28 cellular contexts compared by ENCODE assay signal in genomic region chr5:56310711-56311204, GRCh38.
DNase-seq lines count a peak whose midpoint lies in the region; ATAC-seq and TF ChIP-seq lines count a peak whose summit lies in the region.
"Had no signal": no experiment of that assay in that cellular context is flagged by ENCODE, and none has a peak within 500 bp of the region (broad histone marks: within the 10 kb centered on the region; RNA-seq: fewer than 3 reads in every experiment).

No MANE protein-coding gene starts in this region.

- no peak for TF ChIP-seq POLR2A in body of pancreas (IDR thresholded peaks at IDR 0.05)

- intact Hi-C loops in body of pancreas (cut with DNase I) = no loop called here

- ATAC-seq in body of pancreas = no peak
- peak; percentile 34 for ATAC-seq in lung (ENCODE audit: insufficient read depth, low FRiP score)
- no peak for ATAC-seq in GM19395 (IDR thresholded peaks at IDR 0.05; ENCODE audit: unreplicated experiment)
- ATAC-seq: activated CD8-positive, alpha-beta T cell treated with anti-CD3 and anti-CD28 coated beads, Interleukin-2, amount 10 ng/mL, durations not matched to agents 7 days and 5 days; activated T-cell treated with anti-CD3 and anti-CD28 coated beads, Interleukin-2, amount 50 U/mL, for 4 hours; effector memory CD8-positive, alpha-beta T cell; naive thymus-derived CD8-positive, alpha-beta T cell; T-helper 17 cell; upper lobe of right lung had no signal

- no peaks in the 10 kb centered on the region for H3K36me3 ChIP-seq in body of pancreas (replicated peaks in 1 of 2; ENCODE audit: insufficient read depth in 1 of 2, low read depth in 2 of 2)
- no peaks in the 10 kb centered on the region for H3K36me3 ChIP-seq in lung (ENCODE audit: control insufficient read depth in 2 of 2, insufficient read depth in 2 of 2, low read length in 2 of 2)
- H3K36me3 ChIP-seq: heart right ventricle, upper lobe of right lung had no signal

- H3K4me3 ChIP-seq in body of pancreas (no peak overlapping the region), lung (no peak overlapping the region)
- H3K4me3 ChIP-seq: GM23248, heart right ventricle, upper lobe of right lung had no signal

- DNase-seq in AG08395 (ENCODE audit: low spot score) = peak; percentile 21
- peak; percentile 70 for DNase-seq in M059J (ENCODE audit: low read depth)
- DNase-seq in body of pancreas = no peak
- no peak for DNase-seq in lung (ENCODE audit: low spot score)
- DNase-seq in GF-D8 (lab: John Stamatoyannopoulos, UW) = no peak
- DNase-seq in NCI-H524 (lab: John Stamatoyannopoulos, UW) = no peak
- DNase-seq in retina = no peak
- DNase-seq: ACHN; activated CD4-positive, CD25-positive, alpha-beta regulatory T cell; activated CD8-positive, alpha-beta T cell treated with anti-CD3 and anti-CD28 coated beads, Interleukin-2, amount 10 ng/mL, durations not matched to agents 7 days and 5 days; activated naive CD4-positive, alpha-beta T cell treated with anti-CD3 and anti-CD28 coated beads, Interleukin-2, amount 10 ng/mL, durations not matched to agents 7 days and 5 days; activated T-cell treated with anti-CD3 and anti-CD28 coated beads, Interleukin-2, amount 50 U/mL, for 4 hours; CD4-positive, alpha-beta T cell; DMS79 treated with DMSO at 0.1 percent for 48 hours; effector memory CD8-positive, alpha-beta T cell; GM23248; heart right ventricle; Kasumi-1; naive thymus-derived CD8-positive, alpha-beta T cell; NCI-H1105 treated with DMSO at 0.1 percent for 48 hours; NCI-H2107; NCI-H526; posterior cingulate gyrus; SHP77; stimulated activated CD4-positive, alpha-beta T cell treated with anti-CD3 and anti-CD28 coated beads, Interleukin-2, amount 100 ng/mL, for 48 hours; T-helper 17 cell; upper lobe of right lung had no signal

- 14 to 25% methylated on average over 7 of the region's 7 CpGs for WGBS in body of pancreas, 2 donors
- 59 to 74% methylated on average over 7 of the region's 7 CpGs for WGBS in lung, 2 donors

- no peak for TF ChIP-seq CTCF in body of pancreas (IDR thresholded peaks at IDR 0.05)
- no peak for TF ChIP-seq CTCF in lung (IDR thresholded peaks at IDR 0.05; ENCODE audit: control extremely low read depth, extremely low read depth)

- no peaks in the 10 kb centered on the region for H3K27me3 ChIP-seq in body of pancreas
- H3K27me3 ChIP-seq in lung (ENCODE audit: control insufficient read depth, insufficient read depth) = no peaks in the 10 kb centered on the region
- H3K27me3 ChIP-seq: heart right ventricle, upper lobe of right lung had no signal

- H3K9me3 ChIP-seq in body of pancreas (no peaks in the 10 kb centered on the region), lung (ENCODE audit: control insufficient read depth in 2 of 2, insufficient read depth in 1 of 2, low read length in 1 of 2) (no peaks in the 10 kb centered on the region)

- H3K4me1 ChIP-seq in body of pancreas (peaks cover 72% of the 10 kb centered on the region), lung (ENCODE audit: control insufficient read depth in 2 of 2, insufficient read depth in 2 of 2, low read length in 2 of 2) (peaks cover 0 to 2% of the 10 kb centered on the region in 2 donors)

- peak overlapping the region; percentile 18 to 71 (median 58) for H3K27ac ChIP-seq in body of pancreas
- H3K27ac ChIP-seq in lung (ENCODE audit: low read depth in 1 of 2, low read length in 1 of 2) = no peak overlapping the region
- H3K27ac ChIP-seq: GM23248, heart right ventricle, upper lobe of right lung had no signal

Comparison
In these comparisons a context has a peak if more than half of its experiments do, and no peak if none do; other contexts are left out.
1. DNase-seq: peak in AG08395 (single experiment) and M059J (single experiment); none in body of pancreas (0 of 4), lung (single experiment), GF-D8 (single experiment), NCI-H524 (0 of 2) and retina (single experiment).
2. H3K27ac ChIP-seq: peak in body of pancreas (4 of 4); none in lung (0 of 2).